Comparison of ENCODE assay signal across 26 cellular contexts in the genomic region with DNA sequence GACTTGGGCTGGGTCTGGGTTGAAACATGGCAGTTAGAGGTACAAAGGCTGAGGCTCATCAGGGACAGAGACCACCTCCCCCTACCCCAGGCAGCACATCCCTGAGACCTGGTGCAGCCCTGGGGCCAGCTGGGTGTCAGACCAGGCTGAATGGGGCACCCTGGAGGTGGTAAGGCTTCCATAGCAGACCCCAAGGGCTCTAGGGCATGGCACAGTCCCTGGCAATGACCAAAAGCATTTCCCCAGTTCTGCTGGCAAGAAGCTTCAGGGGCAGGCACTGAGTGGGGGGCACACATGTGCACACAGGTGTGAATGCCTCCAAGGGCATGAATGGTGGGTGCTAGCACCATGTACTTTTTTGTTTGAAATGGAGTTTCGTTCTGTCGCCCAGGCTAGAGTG.
"Had no signal": no experiment of that assay in that cellular context is flagged by ENCODE, and none has a peak within 500 bp of the region (broad histone marks: within the 10 kb centered on the region; RNA-seq: fewer than 3 reads in every experiment).

No MANE protein-coding gene starts in this region.

- H3K27me3 ChIP-seq: body of pancreas, esophagus squamous epithelium, gastroesophageal sphincter, heart right ventricle had no signal

- ATAC-seq: activated T-cell treated with anti-CD3 and anti-CD28 coated beads, Interleukin-2, amount 50 U/mL, for 4 hours; activated T-helper 17 cell treated with anti-CD3 and anti-CD28 coated beads, Interleukin-2, amount 50 U/mL, for 72 hours; body of pancreas; effector memory CD8-positive, alpha-beta T cell; gastroesophageal sphincter; WTC11 had no signal

- H3K4me3 ChIP-seq: body of pancreas, esophagus squamous epithelium, gastroesophageal sphincter, heart right ventricle had no signal

- H3K4me1 ChIP-seq: body of pancreas, esophagus squamous epithelium had no signal

- DNase-seq: activated CD4-positive, alpha-beta memory T cell treated with anti-CD3 and anti-CD28 coated beads, Interleukin-2, amount 10 ng/mL, durations not matched to agents 7 days and 5 days; activated CD4-positive, alpha-beta T cell treated with anti-CD3 and anti-CD28 coated beads for 1 hour; activated CD4-positive, alpha-beta T cell treated with anti-CD3 and anti-CD28 coated beads for 4 hours; activated CD4-positive, alpha-beta T cell treated with anti-CD3 and anti-CD28 coated beads, Interleukin-2, amount 10 ng/mL, durations not matched to agents 7 days and 5 days; activated CD4-positive, alpha-beta T cell treated with anti-CD3 and anti-CD28 coated beads, Interleukin-2, amount 50 U/mL, for 4 hours; activated CD8-positive, alpha-beta memory T cell treated with anti-CD3 and anti-CD28 coated beads, Interleukin-2, amount 50 U/mL, for 48 hours; activated effector memory CD4-positive, alpha-beta T cell treated with Interleukin-2 at 50 U/mL for 16 hours; activated gamma-delta T cell treated with Interleukin-2 at 50 U/mL for 16 hours; activated naive CD4-positive, alpha-beta T cell treated with anti-CD3 and anti-CD28 coated beads, Interleukin-2, amount 50 U/mL, for 16 hours; activated naive CD4-positive, alpha-beta T cell treated with Interleukin-2 at 50 U/mL for 16 hours; activated T-cell treated with anti-CD3 and anti-CD28 coated beads, Interleukin-2, amount 50 U/mL, for 4 hours; amniotic stem cell; anterior cingulate cortex; body of pancreas; caudate nucleus; cortex of kidney; dermis blood vessel endothelial cell; effector CD4-positive, alpha-beta T cell; effector memory CD8-positive, alpha-beta T cell; esophagus squamous epithelium; foreskin melanocyte; heart right ventricle; T-helper 2 cell had no signal

- H3K27ac ChIP-seq: body of pancreas, esophagus squamous epithelium, gastroesophageal sphincter, heart right ventricle had no signal

- H3K9me3 ChIP-seq: body of pancreas, esophagus squamous epithelium, gastroesophageal sphincter, heart right ventricle had no signal
